Comparison of ENCODE assay signal across 8 cellular contexts in genomic region chr20:25220021-25220730, GRCh38. TPM values are rescaled to one million over a fixed set of nuclear protein-coding genes. Genes with fewer than 3 reads are reported as not detected.
DNase-seq lines count a peak whose midpoint lies in the region; ATAC-seq and TF ChIP-seq lines count a peak whose summit lies in the region.

No MANE protein-coding gene starts in this region.

- H3K27me3 Mint-ChIP-seq in activated naive CD8-positive, alpha-beta T cell treated with anti-CD3 and anti-CD28 coated beads for 36 hours: no peaks in the 10 kb centered on the region

- CTCF ChIA-PET in A673 (lab: Charles Lee): no interaction called here
- CTCF ChIA-PET in OCI-LY7 (lab: Charles Lee; ENCODE audit: unreplicated experiment): no interaction called here

- TF ChIP-seq CTCF in A673 (conservative IDR thresholded peaks at IDR 0.05; ENCODE audit: low read depth, low read length) (peak; percentile 40), DND-41 (IDR thresholded peaks at IDR 0.05; ENCODE audit: borderline replicate concordance, extremely low read depth, low read length, poor library complexity, severe bottlenecking) (peak; percentile 49), OCI-LY7 (conservative IDR thresholded peaks at IDR 0.05; ENCODE audit: low read length) (peak; percentile 72), hepatocyte (IDR thresholded peaks at IDR 0.05; ENCODE audit: poor library complexity) (peak; percentile 20)

- POLR2A ChIA-PET in A673 (lab: Charles Lee; ENCODE audit: low non-redundant PET) (no interaction called here), OCI-LY7 (lab: Charles Lee) (no interaction called here)

- H3K27ac Mint-ChIP-seq in activated naive CD8-positive, alpha-beta T cell treated with anti-CD3 and anti-CD28 coated beads for 36 hours: no peak overlapping the region

- H3K4me1 ChIP-seq in A673 (ENCODE audit: insufficient read depth, low read length, poor library complexity, severe bottlenecking): no peaks in the 10 kb centered on the region
- no peaks in the 10 kb centered on the region for H3K4me1 ChIP-seq in DND-41 (ENCODE audit: insufficient read depth, low read length)
- H3K4me1 ChIP-seq in OCI-LY7 (ENCODE audit: insufficient read depth, low read length, poor library complexity, severe bottlenecking): no peaks in the 10 kb centered on the region
- peaks cover 13% of the 10 kb centered on the region for H3K4me1 ChIP-seq in hepatocyte (ENCODE audit: insufficient read depth)

- H3K9me3 Mint-ChIP-seq in activated naive CD8-positive, alpha-beta T cell treated with anti-CD3 and anti-CD28 coated beads for 36 hours: no peaks in the 10 kb centered on the region

- H3K36me3 Mint-ChIP-seq in activated naive CD8-positive, alpha-beta T cell treated with anti-CD3 and anti-CD28 coated beads for 36 hours: peaks cover 6% of the 10 kb centered on the region

- H3K4me1 Mint-ChIP-seq in activated naive CD8-positive, alpha-beta T cell treated with anti-CD3 and anti-CD28 coated beads for 36 hours: peaks cover 7% of the 10 kb centered on the region

- no peaks in the 10 kb centered on the region; the same call in 1 of the 2 replicates for H4K20me1 ChIP-seq in DND-41 (ENCODE audit: insufficient read depth, low read length)
- no peaks in the 10 kb centered on the region; the same call in 1 of the 2 replicates for H4K20me1 ChIP-seq in OCI-LY7 (ENCODE audit: insufficient read depth, low read length)
- no peaks in the 10 kb centered on the region for H4K20me1 ChIP-seq in hepatocyte (ENCODE audit: insufficient read depth, poor library complexity, severe bottlenecking)

- H3K4me3 ChIP-seq in A673 (ENCODE audit: low read depth, low read length, poor library complexity, severe bottlenecking) (no peak overlapping the region), DND-41 (ENCODE audit: low read depth in 1 of 2, low read length in 2 of 2) (no peak overlapping the region), OCI-LY7 (ENCODE audit: low read depth, low read length, poor library complexity, severe bottlenecking) (no peak overlapping the region), hepatocyte (no peak overlapping the region)

- H3K27ac ChIP-seq in A673 (ENCODE audit: low read depth, low read length, poor library complexity, severe bottlenecking) (no peak overlapping the region), DND-41 (ENCODE audit: low read length) (peak overlapping the region; percentile 6; the same call in 1 of the 2 replicates), OCI-LY7 (ENCODE audit: low read depth, low read length, poor library complexity, severe bottlenecking) (no peak overlapping the region), hepatocyte (no peak overlapping the region)

- H3K79me2 ChIP-seq in DND-41 (ENCODE audit: insufficient read depth, low read length) (no peaks in the 10 kb centered on the region), OCI-LY7 (ENCODE audit: insufficient read depth, low read depth, low read length) (no peaks in the 10 kb centered on the region), hepatocyte (no peaks in the 10 kb centered on the region)

- 82% methylated on average over 16 of the region's 16 CpGs for WGBS in hepatocyte (ENCODE audit: low lambda C conversion rate, missing lambda C conversion rate)

- no peak overlapping the region for H3K4me3 Mint-ChIP-seq in activated naive CD8-positive, alpha-beta T cell treated with anti-CD3 and anti-CD28 coated beads for 36 hours

- H3K36me3 ChIP-seq in A673 (ENCODE audit: insufficient read depth, low read length, poor library complexity, severe bottlenecking) (peaks cover 11% of the 10 kb centered on the region), DND-41 (ENCODE audit: insufficient read depth, low read length) (peaks cover 83% of the 10 kb centered on the region), OCI-LY7 (ENCODE audit: insufficient read depth, low read length) (no peaks in the 10 kb centered on the region), hepatocyte (replicated peaks; ENCODE audit: insufficient read depth, low read depth) (no peaks in the 10 kb centered on the region)

- H3K9me3 ChIP-seq in A673 (ENCODE audit: low read depth, low read length, poor library complexity, severe bottlenecking) (no peaks in the 10 kb centered on the region), DND-41 (ENCODE audit: insufficient read depth, low read length, severe bottlenecking) (no peaks in the 10 kb centered on the region), OCI-LY7 (ENCODE audit: low read length) (no peaks in the 10 kb centered on the region), hepatocyte (ENCODE audit: low read depth) (no peaks in the 10 kb centered on the region)

- H3K9ac ChIP-seq in DND-41 (ENCODE audit: low read depth, low read length): no peak overlapping the region

- peak; percentile 70 for ATAC-seq in DND-41 (ENCODE audit: insufficient read depth, low read depth)

- no peak overlapping the region for H2AFZ ChIP-seq in DND-41 (ENCODE audit: low read depth, low read length)
- no peak overlapping the region for H2AFZ ChIP-seq in OCI-LY7 (ENCODE audit: low read length)
- no peak overlapping the region for H2AFZ ChIP-seq in hepatocyte

- DNase-seq in A673 (ENCODE audit: low spot score) (no peak), DND-41 (peak; percentile 61), OCI-LY7 (ENCODE audit: low spot score) (peak; percentile 45), hepatocyte (ENCODE audit: low spot score) (no peak), SW 1271 (lab: John Stamatoyannopoulos, UW) (no peak), hippocampal formation (lab: John Stamatoyannopoulos, UW) (no peak), kidney tubule cell (ENCODE audit: low spot score) (no peak)
- no peak for DNase-seq in activated naive CD8-positive, alpha-beta T cell treated with anti-CD3 and anti-CD28 coated beads for 36 hours

- intact Hi-C loops in A673 (cut with micrococcal nuclease; ENCODE audit: unreplicated experiment) (loop anchor here (10.0 kb wide), 1 partner anchor 225 kb away; the partner anchor contains the start of gene APMAP), OCI-LY7 (cut with micrococcal nuclease; ENCODE audit: unreplicated experiment) (no loop called here)

- no peak overlapping the region for H3K4me2 ChIP-seq in DND-41 (ENCODE audit: insufficient read depth, low read length)
- H3K4me2 ChIP-seq in OCI-LY7 (ENCODE audit: low read length): no peak overlapping the region
- no peak overlapping the region for H3K4me2 ChIP-seq in hepatocyte

- BruUV-seq in A673 (replicated peaks; lab: Mats Ljungman, UMichigan) (no TSS peak), OCI-LY7 (replicated peaks; lab: Mats Ljungman, UMichigan) (no TSS peak)

- H3K27me3 ChIP-seq in A673 (replicated peaks; ENCODE audit: insufficient read depth, low read depth, low read length, poor library complexity): no peaks in the 10 kb centered on the region
- H3K27me3 ChIP-seq in DND-41 (ENCODE audit: insufficient read depth, low read length, poor library complexity): no peaks in the 10 kb centered on the region
- no peaks in the 10 kb centered on the region for H3K27me3 ChIP-seq in hepatocyte

- H3K9me2 ChIP-seq in OCI-LY7 (ENCODE audit: insufficient read depth, low read length) (no peaks in the 10 kb centered on the region), hepatocyte (replicated peaks; ENCODE audit: insufficient read depth) (no peaks in the 10 kb centered on the region)

RNA-seq across cellular contexts. Expression of gene ENTPD6, which starts 24.7 kb away (rescaled TPM):
- total RNA-seq in A673 (2021) (50.2 and 53.2 TPM in 2 replicates), OCI-LY7 (2022) (2.3 and 4.2 TPM in 2 replicates), hepatocyte (58.1 and 80.4 TPM in 2 replicates)
- total RNA-seq in OCI-LY7 (2014; rRNA removed; shearing (Covaris generic)): not detected in 2 replicates
- 87.1 and 92.0 TPM in 2 replicates for polyA plus RNA-seq in hepatocyte
- total RNA-seq in activated naive CD8-positive, alpha-beta T cell treated with anti-CD3 and anti-CD28 coated beads for 36 hours: 10 to 100 TPM; 35.2 to 40.2 TPM

RNA-seq across cellular contexts. Expression of gene PYGB, which starts 27.7 kb away (rescaled TPM):
- total RNA-seq in A673 (2021): 52.3 and 53.5 TPM in 2 replicates
- 4.5 and 4.9 TPM in 2 replicates for total RNA-seq in OCI-LY7 (2014; rRNA removed; shearing (Covaris generic))
- total RNA-seq in OCI-LY7 (2022): 6.4 and 7.0 TPM in 2 replicates
- 52.0 and 61.1 TPM in 2 replicates for total RNA-seq in hepatocyte
- polyA plus RNA-seq in hepatocyte: 35.0 and 45.3 TPM in 2 replicates
- 10 to 100 TPM; 30.3 to 31.0 TPM for total RNA-seq in activated naive CD8-positive, alpha-beta T cell treated with anti-CD3 and anti-CD28 coated beads for 36 hours

Comparison
In these comparisons a context has a peak if more than half of its experiments do, and no peak if none do; other contexts are left out.
1. DNase-seq: peak in DND-41 (single experiment) and OCI-LY7 (single experiment); none in A673 (single experiment), hepatocyte (single experiment), SW 1271 (0 of 2), hippocampal formation (0 of 2), kidney tubule cell (single experiment) and activated naive CD8-positive, alpha-beta T cell treated with anti-CD3 and anti-CD28 coated beads for 36 hours (single experiment).
2. CTCF ChIP-seq: peak in every context shown above with its lines; median percentile 72 in OCI-LY7; 49 in DND-41; 40 in A673; 20 in hepatocyte.